In genomic region chr9:121634800-121635261, GRCh38 we compare ENCODE assay signal across 8 cellular contexts. TPM values are rescaled to one million over a fixed set of nuclear protein-coding genes. Genes with fewer than 3 reads are reported as not detected.
DNase-seq lines count a peak whose midpoint lies in the region; ATAC-seq and TF ChIP-seq lines count a peak whose summit lies in the region.

No MANE protein-coding gene starts in this region.

- TF ChIP-seq CTCF in omental fat pad (IDR thresholded peaks at IDR 0.05) = no peak

- intact Hi-C loops in left cardiac atrium (cut with DNase I) = loop anchor here in 1 of 2 donors (5.0 kb wide), 1 partner anchor 362 kb away; no protein-coding TSS in a partner anchor

- ATAC-seq in SK-N-SH treated with all-trans-retinoic acid at 6 μM for 48 hours (peak; percentile 78), left cardiac atrium (peak; percentile 56 to 70), omental fat pad (ENCODE audit: low FRiP score) (no peak)

- DNase-seq in NCI-H1092 treated with DMSO at 0.1 percent for 48 hours (lab: John Stamatoyannopoulos, UW) (peak; percentile 27), NCI-H1092 (lab: John Stamatoyannopoulos, UW) (no peak), left cardiac atrium (no peak), superior temporal gyrus (ENCODE audit: extremely low spot score) (peak; percentile 60), NCI-H2081 (lab: John Stamatoyannopoulos, UW) (no peak), omental fat pad (ENCODE audit: low spot score) (no peak)
- DNase-seq in effector CD8-positive, alpha-beta T cell (lab: John Stamatoyannopoulos, UW) = no peak

TF ChIP-seq in SK-N-SH treated with all-trans-retinoic acid at 6 μM for 48 hours, 23 proteins besides CTCF, POLR2A, EP300 and RAD21:
- TF ChIP-seq TOX (CRISPR knock-in tag; IDR thresholded peaks at IDR 0.05; ENCODE audit: borderline replicate concordance) (no peak), TSHZ2 (CRISPR knock-in tag; IDR thresholded peaks at IDR 0.05) (no peak)

RNA-seq across cellular contexts. Expression of gene DAB2IP, which starts 16.6 kb away (rescaled TPM):
- total RNA-seq in left cardiac atrium = 10 to 100 TPM; 41.6 to 58.3 TPM
- total RNA-seq in omental fat pad = 10 to 100 TPM; 19.2 to 45.4 (median 34.8) TPM

Comparison
In these comparisons a context has a peak if more than half of its experiments do, and no peak if none do; other contexts are left out.
1. DNase-seq: peak in NCI-H1092 treated with DMSO at 0.1 percent for 48 hours (single experiment) and superior temporal gyrus (single experiment); none in NCI-H1092 (single experiment), left cardiac atrium (single experiment), NCI-H2081 (0 of 2), omental fat pad (single experiment) and effector CD8-positive, alpha-beta T cell (single experiment).